ENCODE assay signal across 8 cellular contexts in the genomic region with DNA sequence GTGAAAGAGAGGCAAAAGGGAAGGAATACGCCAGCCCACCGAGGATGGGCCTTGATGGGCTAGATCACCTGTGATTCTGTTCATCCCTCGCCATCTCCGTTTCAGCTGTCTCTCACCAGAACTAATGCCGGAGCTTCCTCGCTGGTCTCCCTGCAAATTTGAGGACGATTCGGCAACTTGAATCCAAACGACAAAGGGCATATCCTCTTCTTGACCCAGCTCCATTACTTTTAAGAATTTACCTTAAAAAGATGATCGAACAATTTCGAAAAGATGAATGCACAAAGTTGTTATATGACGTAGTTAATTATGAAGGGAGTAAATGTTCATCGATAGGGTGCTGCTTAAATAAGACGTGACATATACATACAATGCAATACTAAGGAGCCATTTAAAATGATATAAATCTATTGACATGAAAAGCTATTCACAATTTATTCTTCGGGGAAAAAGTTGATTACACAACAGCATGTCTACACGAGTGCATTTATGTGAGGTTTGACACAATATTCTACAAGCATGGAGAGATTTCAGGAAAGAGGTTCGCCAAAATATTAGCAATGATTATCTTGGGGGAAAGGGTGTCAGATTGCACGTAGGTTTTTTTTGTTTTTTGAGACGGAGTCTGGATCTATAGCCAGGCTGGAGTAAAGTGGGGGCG. TPM values are rescaled to one million over a fixed set of nuclear protein-coding genes. Genes with fewer than 3 reads are reported as not detected.
DNase-seq lines count a peak whose midpoint lies in the region; ATAC-seq, FAIRE-seq and TF ChIP-seq lines count a peak whose summit lies in the region.

No MANE protein-coding gene starts in this region.

- TF ChIP-seq POLR2A in endothelial cell of umbilical vein (IDR thresholded peaks at IDR 0.05; ENCODE audit: low read depth, low read length) (no peak), prostate gland (IDR thresholded peaks at IDR 0.05) (no peak)

- H3K9me3 Mint-ChIP-seq in activated CD8-positive, alpha-beta memory T cell treated with anti-CD3 and anti-CD28 coated beads, Interleukin-2, amount 10 ng/mL, durations not matched to agents 7 days and 5 days (ENCODE audit: low read depth), result no peaks in the 10 kb centered on the region

- TSS peak; percentile 96 for BruUV-seq in endothelial cell of umbilical vein (replicated peaks; lab: Mats Ljungman, UMichigan)

- H3K36me3 ChIP-seq in NT2/D1 (ENCODE audit: insufficient read depth, insufficient read length, low read length) (no peaks in the 10 kb centered on the region), endothelial cell of umbilical vein (ENCODE audit: control insufficient read depth in 2 of 2, extremely low read depth in 1 of 2, insufficient read depth in 2 of 2, low read length in 2 of 2) (no peaks in the 10 kb centered on the region), prostate gland (no peaks in the 10 kb centered on the region)

- H3K27me3 ChIP-seq in NT2/D1 (ENCODE audit: insufficient read depth, insufficient read length), result no peaks in the 10 kb centered on the region
- no peaks in the 10 kb centered on the region for H3K27me3 ChIP-seq in endothelial cell of umbilical vein (ENCODE audit: control insufficient read depth in 2 of 2, insufficient read depth in 2 of 2, low read length in 2 of 2)
- no peaks in the 10 kb centered on the region for H3K27me3 ChIP-seq in prostate gland (replicated peaks; ENCODE audit: insufficient read depth)

- peak overlapping the region; percentile 90 for H3K4me3 Mint-ChIP-seq in activated CD8-positive, alpha-beta memory T cell treated with anti-CD3 and anti-CD28 coated beads, Interleukin-2, amount 10 ng/mL, durations not matched to agents 7 days and 5 days

- peaks cover 2% of the 10 kb centered on the region for H3K36me3 Mint-ChIP-seq in activated CD8-positive, alpha-beta memory T cell treated with anti-CD3 and anti-CD28 coated beads, Interleukin-2, amount 10 ng/mL, durations not matched to agents 7 days and 5 days

- TF ChIP-seq CTCF in endothelial cell of umbilical vein (IDR thresholded peaks at IDR 0.05; ENCODE audit: extremely low read depth in 1 of 2, insufficient read depth in 1 of 2, low read depth in 1 of 2, low read length in 2 of 2) (no peak), prostate gland (IDR thresholded peaks at IDR 0.05) (no peak)

- no peak for ATAC-seq in activated CD8-positive, alpha-beta memory T cell treated with anti-CD3 and anti-CD28 coated beads, Interleukin-2, amount 10 ng/mL, durations not matched to agents 7 days and 5 days

- H3K9ac ChIP-seq in NT2/D1 (ENCODE audit: insufficient read length, low read depth) (peak overlapping the region; percentile 85), endothelial cell of umbilical vein (replicated peaks; ENCODE audit: extremely low read depth, insufficient read depth, low read length) (peak overlapping the region; percentile 33)

- no peaks in the 10 kb centered on the region for H3K27me3 Mint-ChIP-seq in activated CD8-positive, alpha-beta memory T cell treated with anti-CD3 and anti-CD28 coated beads, Interleukin-2, amount 10 ng/mL, durations not matched to agents 7 days and 5 days

- peak overlapping the region; percentile 64 for H3K4me2 ChIP-seq in endothelial cell of umbilical vein (ENCODE audit: insufficient read depth, low read length)

- dilution Hi-C loops in endothelial cell of umbilical vein (cut with MboI; ENCODE audit: extremely low pct_ligation_motif_present, low sequenced_read_pairs), result no loop called here

- WGBS in prostate gland, result 32% methylated on average over 20 of the region's 20 CpGs

- peak overlapping the region; percentile 87 for H3K27ac Mint-ChIP-seq in activated CD8-positive, alpha-beta memory T cell treated with anti-CD3 and anti-CD28 coated beads, Interleukin-2, amount 10 ng/mL, durations not matched to agents 7 days and 5 days

- CTCF ChIA-PET in activated CD8-positive, alpha-beta memory T cell treated with anti-CD3 and anti-CD28 coated beads, Interleukin-2, amount 10 ng/mL, durations not matched to agents 7 days and 5 days (lab: Charles Lee), result interaction anchor here (1.0 to 2.8 kb wide), 2 partner anchors 27 to 196 kb away, joined by 3 to 11 read pairs; no protein-coding TSS in a partner anchor
- CTCF ChIA-PET in endothelial cell of umbilical vein (lab: Charles Lee), result interaction anchor here (0.6 to 1.5 kb wide), 8 partner anchors 27 to 332 kb away, joined by 3 to 11 read pairs (median 3); no protein-coding TSS in a partner anchor

- no peak overlapping the region for H3K27ac ChIP-seq in endothelial cell of umbilical vein (ENCODE audit: insufficient read depth, low read depth, low read length)
- H3K27ac ChIP-seq in prostate gland, result peak overlapping the region; percentile 86

- H3K9me1 ChIP-seq in endothelial cell of umbilical vein (replicated peaks; ENCODE audit: control insufficient read depth, extremely low read depth, insufficient read depth, low read length), result no peaks in the 10 kb centered on the region

- H4K20me1 ChIP-seq in endothelial cell of umbilical vein (replicated peaks; ENCODE audit: control insufficient read depth, extremely low read depth, insufficient read depth, low read length), result no peaks in the 10 kb centered on the region

- POLR2A ChIA-PET in endothelial cell of umbilical vein (lab: Charles Lee), result interaction anchor here (0.6 kb wide), 1 partner anchor 93 kb away, joined by 4 read pairs; no protein-coding TSS in a partner anchor

- no peak for FAIRE-seq in endothelial cell of umbilical vein (lab: Jason Lieb, UNC)

- H2AFZ ChIP-seq in endothelial cell of umbilical vein (ENCODE audit: low read depth, low read length), result peak overlapping the region; percentile 57

- no peaks in the 10 kb centered on the region for H3K9me3 ChIP-seq in NT2/D1 (ENCODE audit: insufficient read depth, low read length)
- H3K9me3 ChIP-seq in endothelial cell of umbilical vein (replicated peaks; ENCODE audit: control insufficient read depth, insufficient read depth, low read length), result no peaks in the 10 kb centered on the region
- no peaks in the 10 kb centered on the region for H3K9me3 ChIP-seq in prostate gland

- DNase-seq in activated CD8-positive, alpha-beta memory T cell treated with anti-CD3 and anti-CD28 coated beads, Interleukin-2, amount 10 ng/mL, durations not matched to agents 7 days and 5 days, result no peak
- DNase-seq in activated CD8-positive, alpha-beta memory T cell treated with anti-CD3 and anti-CD28 coated beads, Interleukin-2, amount 50 U/mL, for 48 hours, result no peak
- no peak for DNase-seq in NT2/D1 (ENCODE audit: low read depth, low spot score)
- DNase-seq in endothelial cell of umbilical vein (ENCODE audit: low read depth, low spot score), result no peak
- DNase-seq in prostate gland (ENCODE audit: low spot score), result no peak
- DNase-seq in stimulated activated CD4-positive, alpha-beta T cell treated with anti-CD3 and anti-CD28 coated beads, Interleukin-12 subunit alpha, Interleukin-12 subunit beta, amount 100 ng/mL, for 4 hours, result no peak
- DNase-seq in glomerular visceral epithelial cell (ENCODE audit: extremely low spot score), result no peak
- DNase-seq in SK-N-DZ (ENCODE audit: low spot score), result no peak

- peaks cover 6% of the 10 kb centered on the region for H3K79me2 ChIP-seq in endothelial cell of umbilical vein (ENCODE audit: control insufficient read depth, insufficient read depth, low read length)

- peaks cover 30% of the 10 kb centered on the region for H3K4me1 Mint-ChIP-seq in activated CD8-positive, alpha-beta memory T cell treated with anti-CD3 and anti-CD28 coated beads, Interleukin-2, amount 10 ng/mL, durations not matched to agents 7 days and 5 days

- peak overlapping the region; percentile 77 for H3K4me3 ChIP-seq in NT2/D1 (ENCODE audit: insufficient read length, low read depth)
- peak overlapping the region; percentile 7 to 97 (median 70) for H3K4me3 ChIP-seq in endothelial cell of umbilical vein (replicated peaks in 1 of 3; ENCODE audit: insufficient read depth in 1 of 3, low read depth in 1 of 3, low read length in 3 of 3)
- H3K4me3 ChIP-seq in prostate gland, result peak overlapping the region; percentile 88 to 96

- H3K4me1 ChIP-seq in NT2/D1 (ENCODE audit: insufficient read depth, insufficient read length) (peaks cover 4% of the 10 kb centered on the region), endothelial cell of umbilical vein (ENCODE audit: control insufficient read depth, extremely low read depth, insufficient read depth, low read length) (peaks cover 9% of the 10 kb centered on the region), prostate gland (replicated peaks) (peaks cover 7% of the 10 kb centered on the region)

- intact Hi-C loops in endothelial cell of umbilical vein (cut with micrococcal nuclease) (loop anchor here (1.0 to 2.0 kb wide), 2 partner anchors 120 to 332 kb away; no protein-coding TSS in a partner anchor), prostate gland (cut with DNase I) (loop anchor here (5.0 kb wide), 2 partner anchors 132 to 197 kb away; no protein-coding TSS in a partner anchor)

RNA-seq across cellular contexts. Expression of gene FAM168A, which starts 0.9 kb away (rescaled TPM):
- total RNA-seq in activated CD8-positive, alpha-beta memory T cell treated with anti-CD3 and anti-CD28 coated beads, Interleukin-2, amount 10 ng/mL, durations not matched to agents 7 days and 5 days, result 10 to 100 TPM; 19.3 to 20.5 TPM
- total RNA-seq in endothelial cell of umbilical vein (20.5 and 22.5 TPM in 2 replicates), prostate gland (10 to 100 TPM; 27.3 to 38.3 TPM)
- polyA plus RNA-seq in endothelial cell of umbilical vein, result 17.0 and 18.9 TPM in 2 replicates
- 8.8 and 9.8 TPM in 2 replicates for polyA plus RNA-seq in endothelial cell of umbilical vein (2011; cell fraction: cytosol; rRNA removed)
- 27.8 and 33.8 TPM in 2 replicates for polyA plus RNA-seq in endothelial cell of umbilical vein (2011; cell fraction: nucleus; rRNA removed)
- polyA plus RNA-seq in endothelial cell of umbilical vein (2012), result 14.9 and 15.4 TPM in 2 replicates
- polyA minus RNA-seq in endothelial cell of umbilical vein, result 29.5 and 30.7 TPM in 2 replicates
- 9.7 TPM for polyA minus RNA-seq in endothelial cell of umbilical vein (2011; cell fraction: cytosol; rRNA and poly(A)+ RNA removed)
- 21.9 and 23.4 TPM in 2 replicates for polyA minus RNA-seq in endothelial cell of umbilical vein (2011; cell fraction: nucleus; rRNA and poly(A)+ RNA removed)
- 23.2 and 25.3 TPM in 2 replicates for polyA plus RNA-seq in SK-N-DZ (2014; cell fraction: cytosol; rRNA removed)
- 25.2 and 26.5 TPM in 2 replicates for polyA plus RNA-seq in SK-N-DZ (2014; cell fraction: nucleus; rRNA removed)

RNA-seq across cellular contexts. Expression of gene PLEKHB1, which starts 47.5 kb away (rescaled TPM):
- 10 to 100 TPM in 1 of 2 experiments, 1 to 10 TPM in 1; 3.2 to 10.6 TPM for total RNA-seq in activated CD8-positive, alpha-beta memory T cell treated with anti-CD3 and anti-CD28 coated beads, Interleukin-2, amount 10 ng/mL, durations not matched to agents 7 days and 5 days
- total RNA-seq in endothelial cell of umbilical vein, result 0.75 TPM in 1 of 2 replicates, not detected in the other
- 0.76 and 0.99 TPM in 2 replicates for polyA plus RNA-seq in endothelial cell of umbilical vein
- polyA plus RNA-seq in endothelial cell of umbilical vein (2011; cell fraction: cytosol; rRNA removed), result 0.50 and 0.79 TPM in 2 replicates
- polyA plus RNA-seq in endothelial cell of umbilical vein (2011; cell fraction: nucleus; rRNA removed), result 0.32 and 1.1 TPM in 2 replicates
- polyA plus RNA-seq in endothelial cell of umbilical vein (2012), result 0.41 and 0.98 TPM in 2 replicates
- polyA minus RNA-seq in endothelial cell of umbilical vein, result 0.27 and 2.1 TPM in 2 replicates
- not detected for polyA minus RNA-seq in endothelial cell of umbilical vein (2011; cell fraction: cytosol; rRNA and poly(A)+ RNA removed)
- polyA minus RNA-seq in endothelial cell of umbilical vein (2011; cell fraction: nucleus; rRNA and poly(A)+ RNA removed), result 0.19 TPM in 1 of 2 replicates, not detected in the other
- 10 to 100 TPM; 30.8 to 64.9 TPM for total RNA-seq in prostate gland
- polyA plus RNA-seq in SK-N-DZ (2014; cell fraction: cytosol; rRNA removed), result 2.7 and 5.5 TPM in 2 replicates
- 2.2 and 5.8 TPM in 2 replicates for polyA plus RNA-seq in SK-N-DZ (2014; cell fraction: nucleus; rRNA removed)
